8 cellular contexts compared by ENCODE assay signal in genomic region chr21:35138665-35139381, GRCh38.
DNase-seq lines count a peak whose midpoint lies in the region; TF ChIP-seq lines count a peak whose summit lies in the region.

No MANE protein-coding gene starts in this region.

- H3K9me3 Mint-ChIP-seq in endothelial cell (ENCODE audit: unreplicated experiment): no peaks in the 10 kb centered on the region

- no peaks in the 10 kb centered on the region for H3K9me3 ChIP-seq in SU-DHL-6 (ENCODE audit: insufficient read depth, low read length)
- no peaks in the 10 kb centered on the region for H3K9me3 ChIP-seq in testis

- no peak overlapping the region for H3K27ac ChIP-seq in SU-DHL-6 (ENCODE audit: low read depth, low read length)
- no peak overlapping the region for H3K27ac ChIP-seq in testis

- H3K9ac ChIP-seq in SU-DHL-6 (ENCODE audit: low read length): no peak overlapping the region

- H3K36me3 ChIP-seq in GM06990 (ENCODE audit: control insufficient read depth, insufficient read depth, low read length) (no peaks in the 10 kb centered on the region), SU-DHL-6 (ENCODE audit: low read length) (no peaks in the 10 kb centered on the region), testis (ENCODE audit: low read depth, missing control alignments) (no peaks in the 10 kb centered on the region)

- 78 to 85% methylated on average over 12 of the region's 12 CpGs for WGBS in testis, 2 donors

- no peak for TF ChIP-seq CTCF in GM06990 (IDR thresholded peaks at IDR 0.05; ENCODE audit: insufficient read depth, low read length, poor library complexity, severe bottlenecking)
- TF ChIP-seq CTCF in SU-DHL-6 (IDR thresholded peaks at IDR 0.05; ENCODE audit: insufficient read depth, low read length, poor library complexity, severe bottlenecking): no peak
- no peak for TF ChIP-seq CTCF in endothelial cell (IDR thresholded peaks at IDR 0.05; ENCODE audit: unreplicated experiment)
- TF ChIP-seq CTCF in testis (IDR thresholded peaks at IDR 0.05): no peak

- H3K9me2 ChIP-seq in SU-DHL-6 (replicated peaks; ENCODE audit: insufficient read depth, low read length): no peaks in the 10 kb centered on the region

- H3K4me3 ChIP-seq in GM06990 (replicated peaks; ENCODE audit: low read depth, low read length): no peak overlapping the region
- no peak overlapping the region for H3K4me3 ChIP-seq in SU-DHL-6 (ENCODE audit: insufficient read depth, low read length, poor library complexity, severe bottlenecking)
- no peak overlapping the region for H3K4me3 ChIP-seq in testis

- no peaks in the 10 kb centered on the region for H3K79me2 ChIP-seq in SU-DHL-6 (ENCODE audit: insufficient read depth, low read length)

- no peak overlapping the region for H2AFZ ChIP-seq in SU-DHL-6 (ENCODE audit: low read depth, low read length, severe bottlenecking)

- no peaks in the 10 kb centered on the region for H3K36me3 Mint-ChIP-seq in endothelial cell (ENCODE audit: low read depth, unreplicated experiment)

- H3K27ac Mint-ChIP-seq in endothelial cell (ENCODE audit: unreplicated experiment): no peak overlapping the region

- no peaks in the 10 kb centered on the region for H3F3A ChIP-seq in SU-DHL-6 (ENCODE audit: insufficient read depth)

- peak; percentile 22 for DNase-seq in GM06990 (ENCODE audit: extremely low read depth, insufficient read length)
- DNase-seq in astrocyte of the hippocampus (ENCODE audit: low read depth, low spot score): peak; percentile 97
- DNase-seq in stimulated activated CD4-positive, alpha-beta T cell treated with anti-CD3 and anti-CD28 coated beads, Interleukin-1b, Interleukin-23, amount 100 ng/mL, for 1 hour (ENCODE audit: low read depth in 2 of 2): peak; percentile 0 to 21
- no peak for DNase-seq in SIG-M5 (lab: John Stamatoyannopoulos, UW)
- no peak for DNase-seq in endothelial cell (ENCODE audit: low spot score)
- no peak for DNase-seq in NCI-H1105 treated with DMSO at 0.1 percent for 48 hours (lab: John Stamatoyannopoulos, UW)
- DNase-seq in testis: no peak

- H3K4me1 ChIP-seq in testis: no peaks in the 10 kb centered on the region

- no peak overlapping the region for H3K4me3 Mint-ChIP-seq in endothelial cell (ENCODE audit: unreplicated experiment)

- no peaks in the 10 kb centered on the region for H3K27me3 Mint-ChIP-seq in endothelial cell (ENCODE audit: unreplicated experiment)

- no peaks in the 10 kb centered on the region for H4K20me1 ChIP-seq in SU-DHL-6 (ENCODE audit: low read depth, low read length)

- no peaks in the 10 kb centered on the region; the same call in 1 of the 2 replicates for H3K27me3 ChIP-seq in GM06990 (replicated peaks; ENCODE audit: control insufficient read depth, insufficient read depth, low read length)
- no peaks in the 10 kb centered on the region for H3K27me3 ChIP-seq in SU-DHL-6 (ENCODE audit: low read length)
- H3K27me3 ChIP-seq in testis: no peaks in the 10 kb centered on the region

- no peak for TF ChIP-seq POLR2A in testis (IDR thresholded peaks at IDR 0.05)

- peaks cover 3% of the 10 kb centered on the region for H3K4me1 Mint-ChIP-seq in endothelial cell (ENCODE audit: unreplicated experiment)

- intact Hi-C loops in testis (cut with DNase I; ENCODE audit: low total_unique reads): no loop called here

- H3K4me2 ChIP-seq in SU-DHL-6 (ENCODE audit: low read depth, low read length, poor library complexity, severe bottlenecking): peak overlapping the region; percentile 42

Comparison
In these comparisons a context has a peak if more than half of its experiments do, and no peak if none do; other contexts are left out.
1. DNase-seq: peak in GM06990 (single experiment), astrocyte of the hippocampus (single experiment) and stimulated activated CD4-positive, alpha-beta T cell treated with anti-CD3 and anti-CD28 coated beads, Interleukin-1b, Interleukin-23, amount 100 ng/mL, for 1 hour (2 of 2); none in SIG-M5 (single experiment), endothelial cell (single experiment), NCI-H1105 treated with DMSO at 0.1 percent for 48 hours (single experiment) and testis (single experiment).